In the genomic region with DNA sequence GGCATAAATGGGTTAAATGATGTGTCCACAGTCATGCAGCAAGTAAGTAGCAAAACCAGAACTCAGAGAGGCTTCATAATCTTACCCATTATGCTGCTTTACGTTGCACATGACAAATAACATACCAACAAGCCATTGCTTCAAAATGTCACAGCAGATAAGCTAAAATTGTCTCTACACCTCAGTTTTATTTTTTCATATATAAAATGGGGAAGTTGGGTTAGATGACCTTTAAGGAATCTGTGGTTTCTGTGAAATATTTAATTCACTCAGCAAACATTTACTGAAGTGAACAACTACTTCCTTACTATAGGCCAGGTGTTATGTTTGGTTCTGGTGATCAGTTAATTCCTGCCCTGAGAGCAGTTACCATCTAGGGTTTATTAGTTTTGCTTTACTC, we compare ENCODE assay signal across 1 cellular context.
TF ChIP-seq lines count a peak whose summit lies in the region.

No MANE protein-coding gene starts in this region.

TF ChIP-seq in WTC11, 78 proteins besides CTCF, POLR2A, EP300 and RAD21 (continued from another document):
- TF ChIP-seq, protein P1, sequence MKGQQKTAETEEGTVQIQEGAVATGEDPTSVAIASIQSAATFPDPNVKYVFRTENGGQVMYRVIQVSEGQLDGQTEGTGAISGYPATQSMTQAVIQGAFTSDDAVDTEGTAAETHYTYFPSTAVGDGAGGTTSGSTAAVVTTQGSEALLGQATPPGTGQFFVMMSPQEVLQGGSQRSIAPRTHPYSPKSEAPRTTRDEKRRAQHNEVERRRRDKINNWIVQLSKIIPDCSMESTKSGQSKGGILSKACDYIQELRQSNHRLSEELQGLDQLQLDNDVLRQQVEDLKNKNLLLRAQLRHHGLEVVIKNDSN (CRISPR knock-in tag; IDR thresholded peaks at IDR 0.05) = no peak
- TF ChIP-seq ZNF138 (CRISPR knock-in tag; conservative IDR thresholded peaks at IDR 0.05) (no peak), ZNF396 (CRISPR knock-in tag; IDR thresholded peaks at IDR 0.05; ENCODE audit: borderline replicate concordance) (no peak), RELA (CRISPR knock-in tag; IDR thresholded peaks at IDR 0.05; ENCODE audit: borderline replicate concordance) (no peak), GABPB1 (CRISPR knock-in tag; IDR thresholded peaks at IDR 0.05) (no peak), ZBTB21 (CRISPR knock-in tag; IDR thresholded peaks at IDR 0.05; ENCODE audit: borderline replicate concordance) (no peak), TEAD4 (CRISPR knock-in tag; IDR thresholded peaks at IDR 0.05) (no peak), GRHL2 (CRISPR knock-in tag; IDR thresholded peaks at IDR 0.05; ENCODE audit: insufficient replicate concordance, severe bottlenecking) (no peak)
